8 cellular contexts compared by ENCODE assay signal in the genomic region with DNA sequence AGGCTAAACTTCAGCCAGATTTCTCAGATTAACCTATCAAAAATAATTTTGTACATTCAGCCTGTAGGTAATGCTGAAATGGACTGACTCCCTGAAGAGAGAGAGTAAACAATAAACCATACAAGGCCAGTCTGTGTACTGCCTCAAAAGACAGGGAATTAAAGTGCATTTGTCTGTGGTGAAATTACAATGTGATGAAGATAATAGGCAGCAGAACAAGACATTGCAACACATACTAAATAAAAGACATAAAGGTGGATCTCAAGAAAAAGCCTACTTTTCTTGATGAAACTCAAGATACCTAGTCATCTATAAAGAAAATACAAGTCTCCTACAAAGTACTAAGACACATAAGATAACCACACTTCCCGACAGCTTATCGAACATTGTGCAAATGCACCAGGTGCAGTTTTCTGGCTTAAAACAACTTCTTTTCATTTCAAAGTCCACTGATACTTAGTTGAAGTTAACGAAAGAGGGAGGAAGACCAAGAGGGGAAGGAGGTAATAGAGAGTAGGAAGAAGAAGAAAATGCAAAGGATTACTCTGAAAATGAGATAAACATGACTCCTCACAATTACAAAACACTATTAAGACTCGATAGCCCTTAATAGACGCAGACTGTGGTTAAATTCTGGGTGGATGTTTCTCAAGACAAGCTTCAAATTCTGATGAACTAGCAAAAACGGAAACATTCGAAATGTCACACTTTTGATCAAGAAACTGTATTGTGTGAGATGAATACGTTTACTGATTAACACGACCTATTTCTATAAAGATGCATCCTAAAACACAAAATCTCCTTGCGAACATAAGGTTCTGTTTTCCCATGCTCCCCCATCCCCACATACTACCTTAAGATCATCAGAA. TPM values are rescaled to one million over a fixed set of nuclear protein-coding genes. Genes with fewer than 3 reads are reported as not detected.
DNase-seq lines count a peak whose midpoint lies in the region; ATAC-seq and TF ChIP-seq lines count a peak whose summit lies in the region.

No MANE protein-coding gene starts in this region.

- no peak overlapping the region for H2BK5ac ChIP-seq in H9 (ENCODE audit: insufficient read length, low read length)

- H3K23ac ChIP-seq in H9 (ENCODE audit: insufficient read length, low read depth, low read length) = no peak overlapping the region

- H3K36me3 ChIP-seq in SJSA1 (peaks cover 62% of the 10 kb centered on the region), esophagus muscularis mucosa (peaks cover 5 to 11% (median 8%) of the 10 kb centered on the region in 4 donors), sigmoid colon (peaks cover 0 to 11% (median 5%) of the 10 kb centered on the region in 4 donors)

- H3K4ac ChIP-seq in H9 (ENCODE audit: low read depth, low read length) = no peak overlapping the region

- intact Hi-C loops in esophagus muscularis mucosa (cut with DNase I) (loop anchor here (10.0 kb wide), 1 partner anchor 193 kb away; a partner anchor contains a TSS), sigmoid colon (cut with DNase I) (no loop called here)

- no peak overlapping the region for H4K8ac ChIP-seq in H9 (replicated peaks; ENCODE audit: insufficient read length, low read depth, low read length)

- H3K4me1 ChIP-seq in H9 (ENCODE audit: insufficient read depth, low read length) (peaks cover 3% of the 10 kb centered on the region; the same call in 1 of the 2 replicates), SJSA1 (replicated peaks) (peaks cover 32% of the 10 kb centered on the region), esophagus muscularis mucosa (peaks cover 50 to 73% (median 69%) of the 10 kb centered on the region in 4 donors), sigmoid colon (peaks cover 0 to 70% (median 65%) of the 10 kb centered on the region in 4 donors)

- no peak for ATAC-seq in GM21447 (IDR thresholded peaks at IDR 0.05; ENCODE audit: unreplicated experiment)

- peaks cover 11% of the 10 kb centered on the region for H3K23me2 ChIP-seq in H9 (ENCODE audit: insufficient read length, low read depth, low read length, poor library complexity, severe bottlenecking)

- no peak overlapping the region for H4K91ac ChIP-seq in H9 (ENCODE audit: insufficient read length, low read depth, low read length)

- no peak overlapping the region for H3K18ac ChIP-seq in H9 (ENCODE audit: insufficient read length, low read depth, low read length)

- no CpG with 5 or more reads among the region's 10 CpGs for WGBS in H9 (ENCODE audit: extremely low coverage, insufficient read length, low lambda C conversion rate)
- 9% methylated on average over 10 of the region's 10 CpGs for WGBS in esophagus muscularis mucosa
- WGBS in sigmoid colon, 2 donors = 2 to 6% methylated on average over 10 of the region's 10 CpGs

- no peaks in the 10 kb centered on the region for H3K9me3 Mint-ChIP-seq in H9

- no peak overlapping the region for H3K27ac ChIP-seq in H9 (ENCODE audit: insufficient read length, low read depth, low read length)
- peak overlapping the region; percentile 98 for H3K27ac ChIP-seq in SJSA1
- H3K27ac ChIP-seq in esophagus muscularis mucosa (replicated peaks in 1 of 4) = peak overlapping the region; percentile 95 to 100 (median 96)
- peak overlapping the region; percentile 91 to 99 (median 98) for H3K27ac ChIP-seq in sigmoid colon

- no peaks in the 10 kb centered on the region for H4K20me1 ChIP-seq in H9 (ENCODE audit: control insufficient read depth, insufficient read depth, insufficient read length)

- H3K9ac ChIP-seq in H9 (ENCODE audit: extremely low read depth, insufficient read length, low read length) = peak overlapping the region; percentile 20

- DNase-seq in H9 = no peak
- peak in 1 of 2 experiments; percentile 26 for DNase-seq in SJSA1 (ENCODE audit: low read depth in 1 of 2, low spot score in 2 of 2)
- no peak for DNase-seq in esophagus muscularis mucosa (ENCODE audit: extremely low spot score)
- no peak for DNase-seq in sigmoid colon
- no peak for DNase-seq in SW 1271 (lab: John Stamatoyannopoulos, UW)
- no peak for DNase-seq in 8988T
- no peak for DNase-seq in NCI-H2171 (lab: John Stamatoyannopoulos, UW)

- no peak overlapping the region for H2BK15ac ChIP-seq in H9 (ENCODE audit: low read depth, low read length)

- H3K14ac ChIP-seq in H9 (ENCODE audit: insufficient read depth, low read length) = no peak overlapping the region

- H2BK120ac ChIP-seq in H9 (ENCODE audit: low read depth, low read length, poor library complexity, severe bottlenecking) = no peak overlapping the region

- no peak overlapping the region for H3T11ph ChIP-seq in H9 (ENCODE audit: low read length)

- TF ChIP-seq POLR2A in esophagus muscularis mucosa (IDR thresholded peaks at IDR 0.05; ENCODE audit: low read depth) (no peak), sigmoid colon (IDR thresholded peaks at IDR 0.05) (no peak)

- H3K4me3 ChIP-seq in SJSA1 (peak overlapping the region; percentile 82), esophagus muscularis mucosa (peak overlapping the region; percentile 76 to 94 (median 83)), sigmoid colon (peak overlapping the region; percentile 3 to 92 (median 76))

- no peak overlapping the region for H4K5ac ChIP-seq in H9 (ENCODE audit: insufficient read length, low read depth, low read length)

- H3K27me3 ChIP-seq in H9 (ENCODE audit: insufficient read depth, low read length) (peaks cover 2% of the 10 kb centered on the region; the same call in 1 of the 2 replicates), SJSA1 (replicated peaks) (no peaks in the 10 kb centered on the region), esophagus muscularis mucosa (no peaks in the 10 kb centered on the region), sigmoid colon (no peaks in the 10 kb centered on the region)

- peak overlapping the region; percentile 89 for H3K4me2 ChIP-seq in H9 (ENCODE audit: insufficient read depth, insufficient read length, low read length)

- peaks cover 11 to 24% (median 17%) of the 10 kb centered on the region in 3 experiments for H3K36me3 Mint-ChIP-seq in H9 (ENCODE audit: insufficient read depth in 1 of 3, low read depth in 3 of 3)

- H3K27me3 Mint-ChIP-seq in H9 (ENCODE audit: low read depth) = peaks cover 21% of the 10 kb centered on the region

- peaks cover 5% of the 10 kb centered on the region for H3K79me1 ChIP-seq in H9 (ENCODE audit: insufficient read depth, low read depth, low read length, poor library complexity, severe bottlenecking)

- TF ChIP-seq CTCF in H9 (conservative IDR thresholded peaks at IDR 0.05) (no peak), esophagus muscularis mucosa (IDR thresholded peaks at IDR 0.05) (no peak), sigmoid colon (IDR thresholded peaks at IDR 0.05) (no peak)

- H3K9me3 ChIP-seq in H9 (ENCODE audit: control insufficient read depth, low read depth, low read length) (no peaks in the 10 kb centered on the region), SJSA1 (replicated peaks) (no peaks in the 10 kb centered on the region), esophagus muscularis mucosa (no peaks in the 10 kb centered on the region), sigmoid colon (no peaks in the 10 kb centered on the region)

- no peak overlapping the region; a peak in 1 of 7 replicates for H3K27ac Mint-ChIP-seq in H9

- no peak overlapping the region for H2BK20ac ChIP-seq in H9 (ENCODE audit: low read depth, low read length, poor library complexity, severe bottlenecking)

- H2AK5ac ChIP-seq in H9 (ENCODE audit: insufficient read length, low read length) = no peak overlapping the region

- TF ChIP-seq EP300 in esophagus muscularis mucosa (IDR thresholded peaks at IDR 0.05) = no peak
- TF ChIP-seq EP300 in sigmoid colon (IDR thresholded peaks at IDR 0.05) = no peak

- no peak overlapping the region for H3K56ac ChIP-seq in H9 (ENCODE audit: insufficient read length, low read depth, low read length)

- H2BK12ac ChIP-seq in H9 (ENCODE audit: insufficient read length, low read depth, low read length) = no peak overlapping the region

- no peak overlapping the region for H2AFZ ChIP-seq in H9 (ENCODE audit: low read length)

- H3K79me2 ChIP-seq in H9 (ENCODE audit: insufficient read depth, low read length) = peaks cover 44% of the 10 kb centered on the region; the same call in 1 of the 2 replicates

- peaks cover 39% of the 10 kb centered on the region in 2 experiments for H3K4me1 Mint-ChIP-seq in H9

- peak overlapping the region; percentile 94 to 97 for H3K4me3 Mint-ChIP-seq in H9

RNA-seq across cellular contexts. Expression of a gene that starts 2.0 kb away (rescaled TPM):
- total RNA-seq in H9 (2021) = 196 and 197 TPM in 2 replicates
- total RNA-seq in SJSA1 (2014; rRNA removed; shearing (Covaris generic)) = 236 and 266 TPM in 2 replicates
- total RNA-seq in esophagus muscularis mucosa = 10 to 100 TPM; 59.8 to 75.7 (median 69.4) TPM
- total RNA-seq in sigmoid colon = 10 to 100 TPM; 59.3 to 72.1 (median 62.8) TPM
- 10 to 100 TPM; 62.9 to 89.2 (median 70.3) TPM for polyA plus RNA-seq in sigmoid colon

RNA-seq across cellular contexts. Expression of a gene that starts 27.6 kb away (rescaled TPM):
- 0.44 and 0.52 TPM in 2 replicates for total RNA-seq in H9 (2021)
- total RNA-seq in SJSA1 (2014; rRNA removed; shearing (Covaris generic)) = 13.7 and 20.2 TPM in 2 replicates
- total RNA-seq in esophagus muscularis mucosa = 10 to 100 TPM; 13.7 to 36.8 (median 16.4) TPM
- total RNA-seq in sigmoid colon = 10 to 100 TPM; 14.5 to 41.3 (median 16.8) TPM
- polyA plus RNA-seq in sigmoid colon = 1 to 10 TPM; 4.2 to 7.0 (median 5.1) TPM
